Comparison of ENCODE assay signal across 18 cellular contexts in the genomic region with DNA sequence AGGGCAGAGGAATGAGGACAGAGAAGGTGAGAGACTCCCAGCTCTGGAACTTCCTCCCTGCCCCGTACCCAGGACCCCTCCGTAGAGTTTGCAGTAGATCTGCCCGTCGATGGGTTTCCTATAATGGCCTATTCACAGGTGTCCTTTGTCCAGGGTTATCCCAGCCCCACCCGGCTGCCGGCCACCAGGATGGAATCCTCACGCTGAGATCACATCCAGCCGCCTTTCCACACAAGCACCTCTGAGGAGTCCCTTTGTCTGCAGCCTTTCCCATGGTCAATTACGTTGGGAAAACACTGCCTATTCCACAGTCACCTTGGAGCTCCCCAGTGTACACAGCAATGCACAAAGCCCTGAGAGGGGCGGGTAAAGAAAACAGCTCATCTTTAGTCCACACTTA.
DNase-seq lines count a peak whose midpoint lies in the region; ATAC-seq lines count a peak whose summit lies in the region.
"Had no signal": no experiment of that assay in that cellular context is flagged by ENCODE, and none has a peak within 500 bp of the region (broad histone marks: within the 10 kb centered on the region; RNA-seq: fewer than 3 reads in every experiment).

No MANE protein-coding gene starts in this region.

- no peaks in the 10 kb centered on the region for H3K36me3 ChIP-seq in KOPT-K1 (ENCODE audit: insufficient read depth, low read length)
- H3K36me3 ChIP-seq: gastroesophageal sphincter, lower lobe of right lung, Peyer's patch had no signal

- intact Hi-C loops in activated naive CD4-positive, alpha-beta T cell treated with anti-CD3 and anti-CD28 coated beads for 36 hours (cut with micrococcal nuclease) = no loop called here
- intact Hi-C loops in activated T-helper 2 cell treated with anti-CD3 and anti-CD28 coated beads, Interferon-gamma antibody, Interleukin-2, Interleukin-4, amounts not matched to agents 10 μg/mL and 5 μg/mL and 100 μg/mL, durations not matched to agents 14 hours and 24 hours and 36 hours (cut with micrococcal nuclease) = loop anchor here (1.0 to 5.0 kb wide), 2 partner anchors 9 to 188 kb away; no protein-coding TSS in a partner anchor
- intact Hi-C loops in posterior vena cava (cut with DNase I) = loop anchor here in 1 of 2 donors (10.0 kb wide), 1 partner anchor 1060 kb away; no protein-coding TSS in a partner anchor

- no peak for DNase-seq in activated naive CD4-positive, alpha-beta T cell treated with anti-CD3 and anti-CD28 coated beads for 36 hours
- DNase-seq in activated naive CD4-positive, alpha-beta T cell treated with anti-CD3 and anti-CD28 coated beads, Interleukin-2, amount 50 U/mL, for 16 hours = no peak
- DNase-seq in activated T-helper 2 cell treated with anti-CD3 and anti-CD28 coated beads, Interferon-gamma antibody, Interleukin-2, Interleukin-4, amounts not matched to agents 10 μg/mL and 5 μg/mL and 100 μg/mL, durations not matched to agents 14 hours and 24 hours and 36 hours (ENCODE audit: low spot score) = no peak
- peak; percentile 56 for DNase-seq in posterior vena cava (ENCODE audit: low spot score)
- DNase-seq in NK-92 (lab: John Stamatoyannopoulos, UW; ENCODE audit: unreplicated experiment) = no peak
- DNase-seq in GDM1 (lab: John Stamatoyannopoulos, UW) = no peak
- DNase-seq: KG1; lower lobe of right lung; NCI-H1436 treated with DMSO at 0.1 percent for 48 hours; NCI-H510A; stimulated activated CD4-positive, alpha-beta T cell treated with anti-CD3 and anti-CD28 coated beads, Interleukin-2, amount 100 ng/mL, for 48 hours had no signal

- CTCF ChIA-PET in activated naive CD4-positive, alpha-beta T cell treated with anti-CD3 and anti-CD28 coated beads for 36 hours (lab: Charles Lee) = interaction anchor here (1.2 kb wide), 1 partner anchor 55 kb away, joined by 3 read pairs; no protein-coding TSS in a partner anchor

- no peaks in the 10 kb centered on the region for H3K9me3 ChIP-seq in KOPT-K1 (ENCODE audit: insufficient read depth, low read length, poor library complexity, severe bottlenecking)
- H3K9me3 ChIP-seq: gastroesophageal sphincter, lower lobe of right lung, Peyer's patch had no signal

- peak overlapping the region; percentile 93 for H3K27ac ChIP-seq in KOPT-K1 (ENCODE audit: low read depth, low read length, poor library complexity, severe bottlenecking)
- H3K27ac ChIP-seq: gastroesophageal sphincter, HL-60, lower lobe of right lung had no signal

- no peak for ATAC-seq in GM18867 (IDR thresholded peaks at IDR 0.05; ENCODE audit: unreplicated experiment)
- ATAC-seq: gastroesophageal sphincter, lower lobe of right lung, sciatic nerve had no signal

- peaks cover 71% of the 10 kb centered on the region for H3K4me1 Mint-ChIP-seq in activated naive CD4-positive, alpha-beta T cell treated with anti-CD3 and anti-CD28 coated beads for 36 hours (ENCODE audit: low read depth)
- peaks cover 92% of the 10 kb centered on the region for H3K4me1 Mint-ChIP-seq in activated T-helper 2 cell treated with anti-CD3 and anti-CD28 coated beads, Interferon-gamma antibody, Interleukin-2, Interleukin-4, amounts not matched to agents 10 μg/mL and 5 μg/mL and 100 μg/mL, durations not matched to agents 14 hours and 24 hours and 36 hours (ENCODE audit: low read depth)

- no peak overlapping the region for H3K4me3 Mint-ChIP-seq in activated naive CD4-positive, alpha-beta T cell treated with anti-CD3 and anti-CD28 coated beads for 36 hours
- H3K4me3 Mint-ChIP-seq in activated T-helper 2 cell treated with anti-CD3 and anti-CD28 coated beads, Interferon-gamma antibody, Interleukin-2, Interleukin-4, amounts not matched to agents 10 μg/mL and 5 μg/mL and 100 μg/mL, durations not matched to agents 14 hours and 24 hours and 36 hours (ENCODE audit: low read depth) = no peak overlapping the region

- H3K27ac Mint-ChIP-seq in activated naive CD4-positive, alpha-beta T cell treated with anti-CD3 and anti-CD28 coated beads for 36 hours = peak overlapping the region; percentile 3
- H3K27ac Mint-ChIP-seq in activated T-helper 2 cell treated with anti-CD3 and anti-CD28 coated beads, Interferon-gamma antibody, Interleukin-2, Interleukin-4, amounts not matched to agents 10 μg/mL and 5 μg/mL and 100 μg/mL, durations not matched to agents 14 hours and 24 hours and 36 hours = peak overlapping the region; percentile 92

- no peaks in the 10 kb centered on the region for H3K27me3 Mint-ChIP-seq in activated naive CD4-positive, alpha-beta T cell treated with anti-CD3 and anti-CD28 coated beads for 36 hours (ENCODE audit: low read depth)
- H3K27me3 Mint-ChIP-seq in activated T-helper 2 cell treated with anti-CD3 and anti-CD28 coated beads, Interferon-gamma antibody, Interleukin-2, Interleukin-4, amounts not matched to agents 10 μg/mL and 5 μg/mL and 100 μg/mL, durations not matched to agents 14 hours and 24 hours and 36 hours (ENCODE audit: low read depth) = no peaks in the 10 kb centered on the region

- H3K36me3 Mint-ChIP-seq in activated naive CD4-positive, alpha-beta T cell treated with anti-CD3 and anti-CD28 coated beads for 36 hours (ENCODE audit: low read depth) = no peaks in the 10 kb centered on the region
- no peaks in the 10 kb centered on the region for H3K36me3 Mint-ChIP-seq in activated T-helper 2 cell treated with anti-CD3 and anti-CD28 coated beads, Interferon-gamma antibody, Interleukin-2, Interleukin-4, amounts not matched to agents 10 μg/mL and 5 μg/mL and 100 μg/mL, durations not matched to agents 14 hours and 24 hours and 36 hours (ENCODE audit: low read depth)

- no peaks in the 10 kb centered on the region for H3K9me3 Mint-ChIP-seq in activated naive CD4-positive, alpha-beta T cell treated with anti-CD3 and anti-CD28 coated beads for 36 hours
- no peaks in the 10 kb centered on the region for H3K9me3 Mint-ChIP-seq in activated T-helper 2 cell treated with anti-CD3 and anti-CD28 coated beads, Interferon-gamma antibody, Interleukin-2, Interleukin-4, amounts not matched to agents 10 μg/mL and 5 μg/mL and 100 μg/mL, durations not matched to agents 14 hours and 24 hours and 36 hours
- H3K9me3 Mint-ChIP-seq: activated T-cell treated with anti-CD3 and anti-CD28 coated beads, Interleukin-2, amount 50 U/mL, for 4 hours had no signal
